Comparison of ENCODE assay signal across 9 cellular contexts in genomic region chr3:53253707-53254106, GRCh38. TPM values are rescaled to one million over a fixed set of nuclear protein-coding genes. Genes with fewer than 3 reads are reported as not detected.
DNase-seq lines count a peak whose midpoint lies in the region; ATAC-seq lines count a peak whose summit lies in the region.
"Had no signal": no experiment of that assay in that cellular context is flagged by ENCODE, and none has a peak within 500 bp of the region (broad histone marks: within the 10 kb centered on the region; RNA-seq: fewer than 3 reads in every experiment).

No MANE protein-coding gene starts in this region.

- peak overlapping the region; percentile 88 for H3K27ac Mint-ChIP-seq in activated CD4-positive, alpha-beta T cell treated with anti-CD3 and anti-CD28 coated beads, Interleukin-2, amount 10 ng/mL, durations not matched to agents 7 days and 5 days
- no peak overlapping the region for H3K27ac Mint-ChIP-seq in activated CD4-positive, alpha-beta memory T cell treated with anti-CD3 and anti-CD28 coated beads for 36 hours

- H3K36me3 ChIP-seq in iPS DF 6.9 (ENCODE audit: control insufficient read depth, insufficient read depth, low read length) = no peaks in the 10 kb centered on the region
- no peaks in the 10 kb centered on the region for H3K36me3 ChIP-seq in stomach smooth muscle (ENCODE audit: control insufficient read depth in 2 of 2, insufficient read depth in 2 of 2, low read length in 2 of 2)

- H3K4me1 ChIP-seq in iPS DF 6.9 (ENCODE audit: control insufficient read depth, insufficient read depth, low read length) (peaks cover 14% of the 10 kb centered on the region), stomach smooth muscle (ENCODE audit: control insufficient read depth, insufficient read depth, low read length) (peaks cover 47% of the 10 kb centered on the region)

- H3K36me3 Mint-ChIP-seq in activated CD4-positive, alpha-beta T cell treated with anti-CD3 and anti-CD28 coated beads, Interleukin-2, amount 10 ng/mL, durations not matched to agents 7 days and 5 days (ENCODE audit: low read depth) = peaks cover 11% of the 10 kb centered on the region
- H3K36me3 Mint-ChIP-seq in activated CD4-positive, alpha-beta memory T cell treated with anti-CD3 and anti-CD28 coated beads for 36 hours = peaks cover 16% of the 10 kb centered on the region

- DNase-seq in activated CD4-positive, alpha-beta T cell treated with anti-CD3 and anti-CD28 coated beads, Interleukin-2, amount 10 ng/mL, durations not matched to agents 7 days and 5 days = no peak
- DNase-seq in activated CD4-positive, alpha-beta T cell treated with anti-CD3 and anti-CD28 coated beads, Interleukin-2, amount 50 U/mL, for 1 hour = no peak
- no peak for DNase-seq in activated CD4-positive, alpha-beta memory T cell treated with anti-CD3 and anti-CD28 coated beads for 36 hours
- DNase-seq in iPS DF 6.9 (ENCODE audit: low read depth, low spot score) (no peak), DMS114 treated with DMSO at 0.1 percent for 48 hours (lab: John Stamatoyannopoulos, UW; ENCODE audit: unreplicated experiment) (no peak)
- no peak for DNase-seq in activated effector memory CD4-positive, alpha-beta T cell treated with anti-CD3 and anti-CD28 coated beads, Interleukin-2, amount 50 U/mL, for 16 hours
- DNase-seq: GOT3 had no signal

- H3K27ac ChIP-seq in iPS DF 6.9 (ENCODE audit: low read length) (no peak overlapping the region), stomach smooth muscle (ENCODE audit: low read length) (no peak overlapping the region)

- no CpG with 5 or more reads among the region's 4 CpGs for WGBS in iPS DF 6.9 (ENCODE audit: insufficient coverage, insufficient read length)

- intact Hi-C loops in activated CD4-positive, alpha-beta memory T cell treated with anti-CD3 and anti-CD28 coated beads for 36 hours (cut with micrococcal nuclease) = loop anchor here (10.0 kb wide), 1 partner anchor 359 kb away; the partner anchor contains the start of gene STIMATE

- H3K27me3 Mint-ChIP-seq in activated CD4-positive, alpha-beta T cell treated with anti-CD3 and anti-CD28 coated beads, Interleukin-2, amount 10 ng/mL, durations not matched to agents 7 days and 5 days = peaks cover 3% of the 10 kb centered on the region
- H3K27me3 Mint-ChIP-seq in activated CD4-positive, alpha-beta memory T cell treated with anti-CD3 and anti-CD28 coated beads for 36 hours = no peaks in the 10 kb centered on the region

- CTCF ChIA-PET in activated CD4-positive, alpha-beta T cell treated with anti-CD3 and anti-CD28 coated beads, Interleukin-2, amount 10 ng/mL, durations not matched to agents 7 days and 5 days (lab: Charles Lee) = interaction anchor here (0.6 to 2.2 kb wide), 8 partner anchors 8 to 272 kb away, joined by 3 to 9 read pairs (median 4); no protein-coding TSS in a partner anchor
- CTCF ChIA-PET in activated CD4-positive, alpha-beta memory T cell treated with anti-CD3 and anti-CD28 coated beads for 36 hours (lab: Charles Lee) = interaction anchor here (0.5 to 1.8 kb wide), 4 partner anchors 46 to 350 kb away, joined by 3 to 6 read pairs (median 3); no protein-coding TSS in a partner anchor

- peak overlapping the region; percentile 89 for H3K4me3 Mint-ChIP-seq in activated CD4-positive, alpha-beta T cell treated with anti-CD3 and anti-CD28 coated beads, Interleukin-2, amount 10 ng/mL, durations not matched to agents 7 days and 5 days
- peak overlapping the region; percentile 94 for H3K4me3 Mint-ChIP-seq in activated CD4-positive, alpha-beta memory T cell treated with anti-CD3 and anti-CD28 coated beads for 36 hours

- POLR2A ChIA-PET in activated CD4-positive, alpha-beta T cell treated with anti-CD3 and anti-CD28 coated beads, Interleukin-2, amount 10 ng/mL, durations not matched to agents 7 days and 5 days (lab: Charles Lee) = no interaction called here
- POLR2A ChIA-PET in activated CD4-positive, alpha-beta memory T cell treated with anti-CD3 and anti-CD28 coated beads for 36 hours (lab: Charles Lee) = interaction anchor here (1.3 kb wide), 1 partner anchor 17 kb away, joined by 3 read pairs; no protein-coding TSS in a partner anchor

- H3K27me3 ChIP-seq in iPS DF 6.9 (ENCODE audit: control insufficient read depth, insufficient read depth, low read length) (no peaks in the 10 kb centered on the region), stomach smooth muscle (ENCODE audit: control insufficient read depth in 1 of 2, insufficient read depth in 2 of 2, low read length in 2 of 2) (no peaks in the 10 kb centered on the region)

- peak overlapping the region; percentile 88; the same call in 1 of the 2 replicates for H3K4me3 ChIP-seq in iPS DF 6.9 (ENCODE audit: low read length)
- H3K4me3 ChIP-seq in stomach smooth muscle (ENCODE audit: low read length in 2 of 2) = peak overlapping the region; percentile 88 to 96

- H3K9me3 Mint-ChIP-seq in activated CD4-positive, alpha-beta T cell treated with anti-CD3 and anti-CD28 coated beads, Interleukin-2, amount 10 ng/mL, durations not matched to agents 7 days and 5 days = no peaks in the 10 kb centered on the region
- no peaks in the 10 kb centered on the region for H3K9me3 Mint-ChIP-seq in activated CD4-positive, alpha-beta memory T cell treated with anti-CD3 and anti-CD28 coated beads for 36 hours

- no peaks in the 10 kb centered on the region for H3K9me3 ChIP-seq in iPS DF 6.9 (ENCODE audit: control insufficient read depth, insufficient read depth, low read length)
- H3K9me3 ChIP-seq in stomach smooth muscle (ENCODE audit: control insufficient read depth in 2 of 2, low read length in 2 of 2) = no peaks in the 10 kb centered on the region

- H3K9ac ChIP-seq in stomach smooth muscle (ENCODE audit: low read length in 2 of 2) = peak overlapping the region; percentile 76 to 86

- ATAC-seq in HG03469 (IDR thresholded peaks at IDR 0.05; ENCODE audit: unreplicated experiment) = no peak

- peaks cover 55% of the 10 kb centered on the region for H3K4me1 Mint-ChIP-seq in activated CD4-positive, alpha-beta T cell treated with anti-CD3 and anti-CD28 coated beads, Interleukin-2, amount 10 ng/mL, durations not matched to agents 7 days and 5 days
- H3K4me1 Mint-ChIP-seq in activated CD4-positive, alpha-beta memory T cell treated with anti-CD3 and anti-CD28 coated beads for 36 hours (ENCODE audit: low read depth) = peaks cover 28% of the 10 kb centered on the region

RNA-seq across cellular contexts. Expression of gene TKT, which starts 2.1 kb away (rescaled TPM):
- total RNA-seq in activated CD4-positive, alpha-beta T cell treated with anti-CD3 and anti-CD28 coated beads, Interleukin-2, amount 10 ng/mL, durations not matched to agents 7 days and 5 days = 100 to 1,000 TPM; 224 to 228 TPM
- total RNA-seq in activated CD4-positive, alpha-beta memory T cell treated with anti-CD3 and anti-CD28 coated beads for 36 hours = 100 to 1,000 TPM; 252 to 254 TPM
